25 cellular contexts compared by ENCODE assay signal in the genomic region with DNA sequence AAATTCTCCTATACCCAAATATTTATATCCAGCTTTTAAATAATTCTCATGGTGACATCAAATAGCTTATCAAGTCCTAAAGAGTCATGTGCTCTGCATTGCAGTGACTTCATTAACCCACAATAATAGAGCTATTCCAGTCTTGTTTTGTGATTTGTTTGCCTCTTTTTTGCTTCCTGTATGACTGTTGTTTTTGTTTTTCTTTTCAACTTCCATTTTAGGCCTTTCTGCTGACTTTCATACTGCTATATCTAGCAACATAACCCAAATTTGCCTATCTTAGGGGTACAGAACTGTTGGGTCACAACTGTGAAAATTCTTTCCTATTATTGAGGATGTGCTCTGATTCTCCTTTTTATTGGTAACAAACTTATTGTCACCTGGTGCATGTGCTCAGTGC. TPM values are rescaled to one million over a fixed set of nuclear protein-coding genes. Genes with fewer than 3 reads are reported as not detected.
A peak's percentile ranks its signal among the peaks of the same experiment; 100 is the strongest.
DNase-seq lines count a peak whose midpoint lies in the region; ATAC-seq, FAIRE-seq and TF ChIP-seq lines count a peak whose summit lies in the region.
"Had no signal": no experiment of that assay in that cellular context is flagged by ENCODE, and none has a peak within 500 bp of the region (broad histone marks: within the 10 kb centered on the region; RNA-seq: fewer than 3 reads in every experiment).

No MANE protein-coding gene starts in this region.

- no peak for FAIRE-seq in A549 (lab: Jason Lieb, UNC)

- no peak overlapping the region for H3K4me3 Mint-ChIP-seq in activated CD8-positive, alpha-beta memory T cell treated with anti-CD3 and anti-CD28 coated beads, Interleukin-2, amount 10 ng/mL, durations not matched to agents 7 days and 5 days
- H3K4me3 Mint-ChIP-seq: activated T-helper 1 cell treated with anti-CD3 and anti-CD28 coated beads, Interleukin-12 subunit alpha, Interleukin-12 subunit beta, Interleukin-2, Interleukin-4 antibody, amounts not matched to agents 30 ng/mL and 10 ng/mL and 1 ng/mL, durations not matched to agents 14 hours and 24 hours and 36 hours; brain; CD4-positive, CD25-positive, alpha-beta regulatory T cell; neural crest cell; stimulated activated naive CD8-positive, alpha-beta T cell treated with anti-CD3 and anti-CD28 coated beads, Interleukin-15, Interleukin-2, amounts not matched to agents 100 ng/mL and 50 ng/mL, for 24 hours had no signal

- H3K27ac Mint-ChIP-seq in activated CD8-positive, alpha-beta memory T cell treated with anti-CD3 and anti-CD28 coated beads, Interleukin-2, amount 10 ng/mL, durations not matched to agents 7 days and 5 days, result no peak overlapping the region
- H3K27ac Mint-ChIP-seq: activated T-helper 1 cell treated with anti-CD3 and anti-CD28 coated beads, Interleukin-12 subunit alpha, Interleukin-12 subunit beta, Interleukin-2, Interleukin-4 antibody, amounts not matched to agents 30 ng/mL and 10 ng/mL and 1 ng/mL, durations not matched to agents 14 hours and 24 hours and 36 hours; brain; stimulated activated naive CD8-positive, alpha-beta T cell treated with anti-CD3 and anti-CD28 coated beads, Interleukin-15, Interleukin-2, amounts not matched to agents 100 ng/mL and 50 ng/mL, for 24 hours had no signal

- no peaks in the 10 kb centered on the region for H3K36me3 ChIP-seq in MM.1S (replicated peaks; ENCODE audit: insufficient read depth, low read length)
- H3K36me3 ChIP-seq: right atrium auricular region had no signal

- H3F3A ChIP-seq in MM.1S (ENCODE audit: insufficient read depth, low read length), result no peaks in the 10 kb centered on the region

- no peak for TF ChIP-seq RAD21 in A549 (conservative IDR thresholded peaks at IDR 0.05 in 1 of 2, IDR thresholded peaks at IDR 0.05 in 1 of 2)

- H3K9me3 ChIP-seq in A549, result no peaks in the 10 kb centered on the region
- no peaks in the 10 kb centered on the region for H3K9me3 ChIP-seq in MM.1S (replicated peaks; ENCODE audit: insufficient read depth, low read length)
- H3K9me3 ChIP-seq: right atrium auricular region, testis had no signal

- no peaks in the 10 kb centered on the region for H3K27me3 Mint-ChIP-seq in activated CD8-positive, alpha-beta memory T cell treated with anti-CD3 and anti-CD28 coated beads, Interleukin-2, amount 10 ng/mL, durations not matched to agents 7 days and 5 days

- DNase-seq in A549 (ENCODE audit: low read depth in 1 of 2, low spot score in 1 of 2) (no peak), MM.1S (no peak), fibroblast of the aortic adventitia (ENCODE audit: low read depth) (peak; percentile 1), T-helper 1 cell (no peak), HuH-7.5 (ENCODE audit: low spot score) (no peak)
- DNase-seq in activated CD8-positive, alpha-beta memory T cell treated with anti-CD3 and anti-CD28 coated beads, Interleukin-2, amount 10 ng/mL, durations not matched to agents 7 days and 5 days, result no peak
- DNase-seq: activated CD4-positive, alpha-beta T cell treated with anti-CD3 and anti-CD28 coated beads, Interleukin-2, amount 50 U/mL, for 48 hours; activated naive CD4-positive, alpha-beta T cell treated with Interleukin-2 at 50 U/mL for 16 hours; amniotic stem cell; DMS79 treated with DMSO at 0.1 percent for 48 hours; GF-D8; NCI-H187 treated with DMSO at 0.1 percent for 48 hours; NCI-H524 treated with DMSO at 0.1 percent for 48 hours; stimulated activated CD8-positive, alpha-beta memory T cell treated with anti-CD3 and anti-CD28 coated beads, Interleukin-4, amount 100 ng/mL, for 48 hours; testis had no signal

- H3K4me2 ChIP-seq in A549 (peak overlapping the region; percentile 74; the same call in 2 of the 3 replicates), MM.1S (ENCODE audit: low read depth, low read length) (no peak overlapping the region)

- no peaks in the 10 kb centered on the region for H4K20me1 ChIP-seq in MM.1S (ENCODE audit: insufficient read depth, low read length)

- no peaks in the 10 kb centered on the region for H3K9me3 Mint-ChIP-seq in activated CD8-positive, alpha-beta memory T cell treated with anti-CD3 and anti-CD28 coated beads, Interleukin-2, amount 10 ng/mL, durations not matched to agents 7 days and 5 days (ENCODE audit: low read depth)
- H3K9me3 Mint-ChIP-seq: activated T-helper 1 cell treated with anti-CD3 and anti-CD28 coated beads, Interleukin-12 subunit alpha, Interleukin-12 subunit beta, Interleukin-2, Interleukin-4 antibody, amounts not matched to agents 30 ng/mL and 10 ng/mL and 1 ng/mL, durations not matched to agents 14 hours and 24 hours and 36 hours; neural crest cell had no signal

- ATAC-seq in A549 (no peak), GM19035 (IDR thresholded peaks at IDR 0.05; ENCODE audit: unreplicated experiment) (peak; percentile 43), HG03439 (IDR thresholded peaks at IDR 0.05; ENCODE audit: unreplicated experiment) (no peak)
- ATAC-seq in activated CD8-positive, alpha-beta memory T cell treated with anti-CD3 and anti-CD28 coated beads, Interleukin-2, amount 10 ng/mL, durations not matched to agents 7 days and 5 days, result no peak
- ATAC-seq: activated CD4-positive, CD25-positive, alpha-beta regulatory T cell treated with anti-CD3 and anti-CD28 coated beads, Interleukin-2, amount 50 U/mL, for 24 hours; Right ventricle myocardium inferior had no signal

- H3K79me2 ChIP-seq in MM.1S (ENCODE audit: low read length), result no peaks in the 10 kb centered on the region

- H3K4me3 ChIP-seq in A549, result no peak overlapping the region
- H3K4me3 ChIP-seq in MM.1S (ENCODE audit: low read length), result no peak overlapping the region
- H3K4me3 ChIP-seq in fibroblast of the aortic adventitia (ENCODE audit: low read depth, low read length), result no peak overlapping the region
- H3K4me3 ChIP-seq: right atrium auricular region, testis had no signal

- no peaks in the 10 kb centered on the region for H3K27me3 ChIP-seq in MM.1S (replicated peaks; ENCODE audit: insufficient read depth, low read length)
- H3K27me3 ChIP-seq: right atrium auricular region, testis had no signal

- CTCF ChIA-PET in A549 (lab: Yijun Ruan, JAX), result interaction anchor here (0.6 to 2.0 kb wide), 10 partner anchors 8 to 909 kb away, joined by 3 to 13 read pairs (median 4); no protein-coding TSS in a partner anchor
- CTCF ChIA-PET in activated CD8-positive, alpha-beta memory T cell treated with anti-CD3 and anti-CD28 coated beads, Interleukin-2, amount 10 ng/mL, durations not matched to agents 7 days and 5 days (lab: Charles Lee), result no interaction called here

- peak overlapping the region; percentile 26 for H2AFZ ChIP-seq in MM.1S (ENCODE audit: low read length)

- H3K4me1 ChIP-seq in A549 (peaks cover 21% of the 10 kb centered on the region), MM.1S (ENCODE audit: low read length) (0 out of 2 replicates have a peak, but pooled peaks cover 6% of the 10 kb centered on the region)
- H3K4me1 ChIP-seq: right atrium auricular region, testis had no signal

- TF ChIP-seq EP300 in A549 (IDR thresholded peaks at IDR 0.05), result no peak

- TF ChIP-seq CTCF in A549 (IDR thresholded peaks at IDR 0.05) (no peak), MM.1S (IDR thresholded peaks at IDR 0.05; ENCODE audit: low read length) (no peak), fibroblast of the aortic adventitia (IDR thresholded peaks at IDR 0.05; ENCODE audit: insufficient read depth, low read length) (no peak)

- no peaks in the 10 kb centered on the region for H3K36me3 Mint-ChIP-seq in activated CD8-positive, alpha-beta memory T cell treated with anti-CD3 and anti-CD28 coated beads, Interleukin-2, amount 10 ng/mL, durations not matched to agents 7 days and 5 days
- H3K36me3 Mint-ChIP-seq: brain; CD4-positive, CD25-positive, alpha-beta regulatory T cell had no signal

- peaks cover 2% of the 10 kb centered on the region for H3K4me1 Mint-ChIP-seq in activated CD8-positive, alpha-beta memory T cell treated with anti-CD3 and anti-CD28 coated beads, Interleukin-2, amount 10 ng/mL, durations not matched to agents 7 days and 5 days
- H3K4me1 Mint-ChIP-seq: brain, neural crest cell had no signal

- POLR2A ChIA-PET in A549 (lab: Yijun Ruan, JAX), result interaction anchor here (1.2 kb wide), 1 partner anchor 31 kb away, joined by 11 read pairs; a partner anchor contains a TSS

- H3K9ac ChIP-seq in MM.1S (ENCODE audit: low read length), result no peak overlapping the region

- no peaks in the 10 kb centered on the region for H3K9me2 ChIP-seq in MM.1S (replicated peaks; ENCODE audit: insufficient read depth, low read length)

- H3K27ac ChIP-seq in A549, result no peak overlapping the region; a peak in 1 of 6 replicates
- H3K27ac ChIP-seq in MM.1S (ENCODE audit: low read length), result no peak overlapping the region
- H3K27ac ChIP-seq: right atrium auricular region, testis had no signal

- TF ChIP-seq POLR2A in A549 (IDR thresholded peaks at IDR 0.05; ENCODE audit: low read length), result no peak

TF ChIP-seq in A549, 52 proteins besides CTCF, POLR2A, EP300 and RAD21:
- TF ChIP-seq ZC3H11A (IDR thresholded peaks at IDR 0.05) (no peak), CHD4 (IDR thresholded peaks at IDR 0.05; ENCODE audit: borderline replicate concordance) (no peak), ZFP36 (IDR thresholded peaks at IDR 0.05; ENCODE audit: borderline replicate concordance, partially characterized antibody) (no peak)

RNA-seq across cellular contexts. Expression of a gene that starts 30.3 kb away (rescaled TPM):
- polyA plus RNA-seq in A549 (2011; rRNA removed), result 3.7 and 5.0 TPM in 2 replicates
- polyA plus RNA-seq in A549 (2012; cell fraction: cytosol; rRNA removed), result 0.37 and 0.39 TPM in 2 replicates
- polyA plus RNA-seq in A549 (2012; cell fraction: nucleus; rRNA removed), result 0.23 and 0.36 TPM in 2 replicates
- polyA plus RNA-seq in A549 (2017; fragmentation: RNase III; extraction: RNeasy Plus Mini Kit Qiagen cat#74134 plus additional on column Dnase treatment), result 2.9 to 3.4 TPM (median 3.3 TPM) in 3 replicates
- polyA minus RNA-seq in A549 (2011; rRNA and poly(A)+ RNA removed), result 0.92 and 0.99 TPM in 2 replicates
- total RNA-seq in fibroblast of the aortic adventitia (ENCODE audit: low replicate concordance), result 1.8 and 2.9 TPM in 2 replicates
- not detected for total RNA-seq in activated CD8-positive, alpha-beta memory T cell treated with anti-CD3 and anti-CD28 coated beads, Interleukin-2, amount 10 ng/mL, durations not matched to agents 7 days and 5 days
- total RNA-seq: activated T-helper 1 cell treated with anti-CD3 and anti-CD28 coated beads, Interleukin-12 subunit alpha, Interleukin-12 subunit beta, Interleukin-2, Interleukin-4 antibody, amounts not matched to agents 30 ng/mL and 10 ng/mL and 1 ng/mL, durations not matched to agents 14 hours and 24 hours and 36 hours; CD4-positive, CD25-positive, alpha-beta regulatory T cell had no signal
- polyA plus RNA-seq: CD4-positive, CD25-positive, alpha-beta regulatory T cell had no signal

RNA-seq across cellular contexts. Expression of a gene that starts 30.5 kb away (rescaled TPM):
- polyA plus RNA-seq in A549 (2011; rRNA removed) (13.1 and 18.6 TPM in 2 replicates), A549 (2017; fragmentation: RNase III; extraction: RNeasy Plus Mini Kit Qiagen cat#74134 plus additional on column Dnase treatment) (8.9 to 10.8 TPM (median 10.7 TPM) in 3 replicates)
- 2.5 TPM in 2 replicates for polyA plus RNA-seq in A549 (2012; cell fraction: cytosol; rRNA removed)
- 2.1 and 2.7 TPM in 2 replicates for polyA plus RNA-seq in A549 (2012; cell fraction: nucleus; rRNA removed)
- 12.0 and 12.5 TPM in 2 replicates for polyA minus RNA-seq in A549 (2011; rRNA and poly(A)+ RNA removed)
- 23.6 and 39.6 TPM in 2 replicates for total RNA-seq in fibroblast of the aortic adventitia (ENCODE audit: low replicate concordance)
- 1 to 10 TPM; 8.6 to 10.0 TPM for total RNA-seq in activated CD8-positive, alpha-beta memory T cell treated with anti-CD3 and anti-CD28 coated beads, Interleukin-2, amount 10 ng/mL, durations not matched to agents 7 days and 5 days
